ENCODE assay signal across 28 cellular contexts in the genomic region with DNA sequence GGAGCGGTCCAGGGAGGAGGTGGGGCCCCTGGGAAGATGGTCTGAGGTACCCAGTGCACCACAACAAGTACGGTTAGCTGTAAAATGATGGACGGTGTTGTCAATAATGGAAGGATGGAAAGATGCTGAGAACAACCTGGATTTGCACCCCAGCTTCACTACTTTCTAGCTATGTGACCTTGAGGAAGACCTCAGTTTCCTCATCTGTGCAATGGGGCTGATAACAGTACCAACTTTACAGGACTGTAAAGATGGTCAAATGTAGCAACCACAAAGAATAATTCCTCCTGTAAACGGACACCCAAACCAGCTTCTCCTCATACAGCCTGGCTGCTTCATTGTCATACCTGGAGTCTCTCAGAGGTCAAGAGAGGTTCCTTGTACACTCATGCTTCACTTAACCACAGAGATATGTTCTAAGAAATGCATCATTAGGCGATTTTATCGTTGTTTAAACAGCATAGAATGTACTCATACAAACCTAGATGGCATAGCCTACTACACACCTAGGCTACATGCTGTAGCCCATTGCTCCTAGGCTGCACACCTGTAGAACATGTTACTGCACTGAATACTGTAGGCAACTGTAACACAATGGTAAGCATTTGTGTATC.
"Had no signal": no experiment of that assay in that cellular context is flagged by ENCODE, and none has a peak within 500 bp of the region (broad histone marks: within the 10 kb centered on the region; RNA-seq: fewer than 3 reads in every experiment).

No MANE protein-coding gene starts in this region.

- H3K4me1 ChIP-seq: adrenal gland, body of pancreas had no signal

- H3K27ac ChIP-seq: body of pancreas, cardiac muscle cell, coronary artery had no signal

- H3K4me3 ChIP-seq: adrenal gland, body of pancreas, cardiac muscle cell, coronary artery, dorsolateral prefrontal cortex had no signal

- DNase-seq: activated CD4-positive, alpha-beta memory T cell treated with anti-CD3 and anti-CD28 coated beads for 36 hours; activated CD4-positive, alpha-beta T cell treated with anti-CD3 and anti-CD28 coated beads for 36 hours; activated CD4-positive, alpha-beta T cell treated with anti-CD3 and anti-CD28 coated beads, Interleukin-2, amount 10 ng/mL, durations not matched to agents 24 days and 14 days; activated CD4-positive, CD25-positive, alpha-beta regulatory T cell; activated CD4-positive, CD25-positive, alpha-beta regulatory T cell treated with anti-CD3 and anti-CD28 coated beads, Interleukin-2, amount 50 U/mL, for 72 hours; activated CD8-positive, alpha-beta memory T cell treated with anti-CD3 and anti-CD28 coated beads, Interleukin-2, amount 10 ng/mL, durations not matched to agents 7 days and 5 days; activated CD8-positive, alpha-beta memory T cell treated with anti-CD3 and anti-CD28 coated beads, Interleukin-2, amount 50 U/mL, for 4 hours; activated CD8-positive, alpha-beta T cell treated with anti-CD3 and anti-CD28 coated beads, Interleukin-2, amount 10 ng/mL, durations not matched to agents 7 days and 5 days; activated effector memory CD4-positive, alpha-beta T cell treated with anti-CD3 and anti-CD28 coated beads, Interleukin-2, amount 50 U/mL, for 16 hours; activated naive CD4-positive, alpha-beta T cell treated with anti-CD3 and anti-CD28 coated beads for 36 hours; activated naive CD8-positive, alpha-beta T cell treated with anti-CD3 and anti-CD28 coated beads for 36 hours; activated naive CD8-positive, alpha-beta T cell treated with anti-CD3 and anti-CD28 coated beads, Interleukin-2, amount 50 U/mL, for 24 hours; activated T-cell treated with anti-CD3 and anti-CD28 coated beads, Interleukin-2, amount 50 U/mL, for 1 hour; activated T-cell treated with anti-CD3 and anti-CD28 coated beads, Interleukin-2, amount 50 U/mL, for 48 hours; adrenal gland; amygdala; aorta; body of pancreas; dorsolateral prefrontal cortex; effector memory CD4-positive, alpha-beta T cell; endodermal cell; foreskin fibroblast; head of caudate nucleus; T-helper 2 cell had no signal

- H3K9me3 ChIP-seq: adrenal gland, body of pancreas had no signal

- H3K27me3 ChIP-seq: adrenal gland, body of pancreas, cardiac muscle cell, dorsolateral prefrontal cortex had no signal

- H3K36me3 ChIP-seq: adrenal gland, cardiac muscle cell had no signal

- FAIRE-seq: frontal cortex had no signal

- ATAC-seq: activated CD4-positive, alpha-beta T cell treated with anti-CD3 and anti-CD28 coated beads for 36 hours; activated CD8-positive, alpha-beta memory T cell treated with anti-CD3 and anti-CD28 coated beads, Interleukin-2, amount 10 ng/mL, durations not matched to agents 7 days and 5 days; activated CD8-positive, alpha-beta T cell treated with anti-CD3 and anti-CD28 coated beads, Interleukin-2, amount 10 ng/mL, durations not matched to agents 7 days and 5 days; activated naive CD8-positive, alpha-beta T cell treated with anti-CD3 and anti-CD28 coated beads, Interleukin-2, amount 50 U/mL, for 24 hours; body of pancreas; esophagus mucosa had no signal
